In genomic region chr2:30645081-30645744, GRCh38 we compare ENCODE assay signal across 19 cellular contexts.
DNase-seq lines count a peak whose midpoint lies in the region; ATAC-seq and TF ChIP-seq lines count a peak whose summit lies in the region.
"Had no signal": no experiment of that assay in that cellular context is flagged by ENCODE, and none has a peak within 500 bp of the region (broad histone marks: within the 10 kb centered on the region; RNA-seq: fewer than 3 reads in every experiment).

No MANE protein-coding gene starts in this region.

- no peaks in the 10 kb centered on the region for H3K9me3 ChIP-seq in IMR-90 (ENCODE audit: control insufficient read depth, insufficient read depth, low read length)
- H3K9me3 ChIP-seq in gastrocnemius medialis: no peaks in the 10 kb centered on the region
- H3K9me3 ChIP-seq: Caco-2 had no signal

- in situ Hi-C loops in IMR-90 (cut with MboI; ENCODE audit: low sequenced_read_pairs) (no loop called here), gastrocnemius medialis (cut with MboI; ENCODE audit: low sequenced_read_pairs in 4 of 4) (no loop called here)

- H3K4me1 ChIP-seq in IMR-90 (ENCODE audit: control insufficient read depth, insufficient read depth, low read length) (peaks cover 13% of the 10 kb centered on the region), gastrocnemius medialis (peaks cover 17 to 26% of the 10 kb centered on the region in 2 donors)
- H3K4me1 ChIP-seq: Caco-2 had no signal

- BruUV-seq in IMR-90 (replicated peaks; lab: Mats Ljungman, UMichigan): no TSS peak

- H2AK9ac ChIP-seq in IMR-90 (replicated peaks; ENCODE audit: low read depth, low read length, poor library complexity): no peak overlapping the region

- CTCF ChIA-PET in IMR-90 (lab: Yijun Ruan, JAX) (no interaction called here), RWPE1 (lab: Yijun Ruan, JAX) (interaction anchor here (0.6 kb wide), 1 partner anchor 368 kb away, joined by 4 read pairs; no protein-coding TSS in a partner anchor)

- intact Hi-C loops in IMR-90 (cut with micrococcal nuclease) (no loop called here), gastrocnemius medialis (cut with DNase I; ENCODE audit: low total_unique reads) (loop anchor here (5.0 kb wide), 1 partner anchor 47 kb away; no protein-coding TSS in a partner anchor)

- no peak overlapping the region for H4K5ac ChIP-seq in IMR-90 (ENCODE audit: low read depth, low read length)

- H3K14ac ChIP-seq in IMR-90 (replicated peaks; ENCODE audit: low read depth, low read length): no peak overlapping the region

- H2BK120ac ChIP-seq in IMR-90 (ENCODE audit: low read depth, low read length): no peak overlapping the region

- H3K9ac ChIP-seq in IMR-90 (ENCODE audit: low read depth, low read length): no peak overlapping the region

- H3K79me1 ChIP-seq in IMR-90 (ENCODE audit: low read depth in 1 of 2, low read length in 2 of 2): no peaks in the 10 kb centered on the region

- TF ChIP-seq RAD21 in IMR-90 (IDR thresholded peaks at IDR 0.05; ENCODE audit: low read length): no peak

- H3K4me3 ChIP-seq in IMR-90 (ENCODE audit: insufficient read depth, low read depth, low read length) (no peak overlapping the region), gastrocnemius medialis (no peak overlapping the region)

- no peak overlapping the region for H2AK5ac ChIP-seq in IMR-90 (ENCODE audit: low read depth, low read length)

- H4K20me1 ChIP-seq in IMR-90 (ENCODE audit: insufficient read depth, low read length): no peaks in the 10 kb centered on the region

- H3K4me2 ChIP-seq in IMR-90 (ENCODE audit: low read depth, low read length): no peak overlapping the region

- no peak for ATAC-seq in IMR-90 (ENCODE audit: low read depth)
- peak; percentile 96 to 97 for ATAC-seq in gastrocnemius medialis
- ATAC-seq: HCT116, Panc1 had no signal

- H3K56ac ChIP-seq in IMR-90 (ENCODE audit: extremely low read depth, insufficient read depth, low read length): no peak overlapping the region

- peaks cover 11% of the 10 kb centered on the region; the same call in 1 of the 2 replicates for H3K9me1 ChIP-seq in IMR-90 (ENCODE audit: insufficient read depth, low read length)

- no peak overlapping the region for H3K18ac ChIP-seq in IMR-90 (ENCODE audit: low read depth, low read length)

- POLR2A ChIA-PET in IMR-90 (lab: Charles Lee; ENCODE audit: unreplicated experiment) (no interaction called here), RWPE1 (lab: Yijun Ruan, JAX; ENCODE audit: low non-redundant PET) (no interaction called here)

- H3K36me3 ChIP-seq in IMR-90 (ENCODE audit: control insufficient read depth, insufficient read depth, low read length): peaks cover 3% of the 10 kb centered on the region; the same call in 1 of the 2 replicates
- H3K36me3 ChIP-seq in gastrocnemius medialis: no peaks in the 10 kb centered on the region

- H3K27ac ChIP-seq in IMR-90 (ENCODE audit: insufficient read depth, low read length) (no peak overlapping the region), gastrocnemius medialis (peak overlapping the region; percentile 47 to 83 (median 70)), RWPE1 (no peak overlapping the region)

- H2BK5ac ChIP-seq in IMR-90 (ENCODE audit: low read depth, low read length, poor library complexity, severe bottlenecking): no peak overlapping the region

- no peak overlapping the region for H2BK15ac ChIP-seq in IMR-90 (ENCODE audit: low read depth, low read length)

- WGBS in IMR-90 (ENCODE audit: extremely low coverage in 2 of 2, insufficient read length in 1 of 2), 2 experiments: no CpG with 5 or more reads among the region's 3 CpGs

- H2BK20ac ChIP-seq in IMR-90 (ENCODE audit: low read depth, low read length): no peak overlapping the region

- no peak for TF ChIP-seq POLR2A in IMR-90 (IDR thresholded peaks at IDR 0.05; ENCODE audit: low read depth, low read length)
- no peak for TF ChIP-seq POLR2A in gastrocnemius medialis (IDR thresholded peaks at IDR 0.05)

- H2AFZ ChIP-seq in IMR-90 (replicated peaks; ENCODE audit: low read length, poor library complexity): no peak overlapping the region

- dilution Hi-C loops in IMR-90 (cut with HindIII; ENCODE audit: low sequenced_read_pairs, unreplicated experiment): no loop called here

- H4K8ac ChIP-seq in IMR-90 (ENCODE audit: low read depth in 2 of 2, low read length in 2 of 2): no peak overlapping the region

- no peak overlapping the region for H3K4ac ChIP-seq in IMR-90 (ENCODE audit: low read depth, low read length)

- TF ChIP-seq CTCF in IMR-90 (conservative IDR thresholded peaks at IDR 0.05; ENCODE audit: low read depth, low read length) (no peak), gastrocnemius medialis (IDR thresholded peaks at IDR 0.05 in 4 of 5, conservative IDR thresholded peaks at IDR 0.05 in 1 of 5) (no peak), RWPE1 (conservative IDR thresholded peaks at IDR 0.05; ENCODE audit: low read depth) (no peak)

- H4K91ac ChIP-seq in IMR-90 (ENCODE audit: insufficient read depth, low read depth, low read length): no peak overlapping the region

- no peaks in the 10 kb centered on the region for H3K27me3 ChIP-seq in IMR-90 (ENCODE audit: control insufficient read depth, insufficient read depth, low read length)
- H3K27me3 ChIP-seq in gastrocnemius medialis: no peaks in the 10 kb centered on the region

- no peak overlapping the region for H3K23ac ChIP-seq in IMR-90 (ENCODE audit: low read depth, low read length)

- peak; percentile 30 for DNase-seq in NCI-H2107 treated with DMSO at 0.1 percent for 48 hours (lab: John Stamatoyannopoulos, UW; ENCODE audit: unreplicated experiment)
- DNase-seq in NCI-H2107 (lab: John Stamatoyannopoulos, UW): no peak
- no peak for DNase-seq in IMR-90
- peak; percentile 44 for DNase-seq in NCI-H510A treated with DMSO at 0.1 percent for 48 hours (lab: John Stamatoyannopoulos, UW)
- DNase-seq in gastrocnemius medialis: peak; percentile 91 to 93
- DNase-seq in NOMO-1 treated with DMSO at 0.1 percent for 48 hours (lab: John Stamatoyannopoulos, UW; ENCODE audit: unreplicated experiment): no peak
- no peak for DNase-seq in RWPE1 (ENCODE audit: low spot score)
- DNase-seq in SKM-1 (lab: John Stamatoyannopoulos, UW; ENCODE audit: unreplicated experiment): no peak
- DNase-seq: 8988T; Caco-2; CD4-positive, CD25-positive, alpha-beta regulatory T cell; GOT3; KBM-7; MV-4-11; NCI-H187; NCI-H526; SW 1271 had no signal

TF ChIP-seq in IMR-90, 13 proteins besides CTCF, POLR2A, EP300 and RAD21:
- TF ChIP-seq CEBPB (IDR thresholded peaks at IDR 0.05; ENCODE audit: low read depth, low read length) (0 out of 2 replicates have a peak, but pooled peaks have one; percentile 21), RFX5 (IDR thresholded peaks at IDR 0.05; ENCODE audit: low read depth, low read length) (no peak), RCOR1 (IDR thresholded peaks at IDR 0.05; ENCODE audit: insufficient replicate concordance, low read length) (no peak), FOS (IDR thresholded peaks at IDR 0.05; ENCODE audit: low read depth, low read length) (no peak)

Comparison
In these comparisons a context has a peak if more than half of its experiments do, and no peak if none do; other contexts are left out.
1. DNase-seq: peak in NCI-H2107 treated with DMSO at 0.1 percent for 48 hours (single experiment), NCI-H510A treated with DMSO at 0.1 percent for 48 hours (single experiment) and gastrocnemius medialis (2 of 2); none in NCI-H2107 (single experiment), IMR-90 (single experiment), NOMO-1 treated with DMSO at 0.1 percent for 48 hours (single experiment), RWPE1 (single experiment) and SKM-1 (single experiment).
2. H3K27ac ChIP-seq: peak in gastrocnemius medialis (4 of 4); none in IMR-90 (single experiment) and RWPE1 (single experiment).